Comparison of ENCODE assay signal across 1 cellular context in genomic region chr3:187998611-187999010, GRCh38.
TF ChIP-seq lines count a peak whose summit lies in the region.

No MANE protein-coding gene starts in this region.

TF ChIP-seq in GM23338, 12 proteins besides CTCF, POLR2A, EP300 and RAD21 (continued from another document):
- no peak for TF ChIP-seq REST (IDR thresholded peaks at IDR 0.05; ENCODE audit: unreplicated experiment)
- no peak for TF ChIP-seq NANOG (IDR thresholded peaks at IDR 0.05; ENCODE audit: borderline replicate concordance)
- TF ChIP-seq ZNF331 (CRISPR knock-in tag; IDR thresholded peaks at IDR 0.05; ENCODE audit: low read depth): no peak
- no peak for TF ChIP-seq ZNF462 (CRISPR knock-in tag; IDR thresholded peaks at IDR 0.05)
- no peak for TF ChIP-seq POLR2AphosphoS5 (IDR thresholded peaks at IDR 0.05; ENCODE audit: low read depth)
- no peak for TF ChIP-seq CREB1 (CRISPR knock-in tag; IDR thresholded peaks at IDR 0.05; ENCODE audit: low read depth)
TF ChIP-seq in GM23338: peak in this region for 0.
